ENCODE assay signal across 7 cellular contexts in the genomic region with DNA sequence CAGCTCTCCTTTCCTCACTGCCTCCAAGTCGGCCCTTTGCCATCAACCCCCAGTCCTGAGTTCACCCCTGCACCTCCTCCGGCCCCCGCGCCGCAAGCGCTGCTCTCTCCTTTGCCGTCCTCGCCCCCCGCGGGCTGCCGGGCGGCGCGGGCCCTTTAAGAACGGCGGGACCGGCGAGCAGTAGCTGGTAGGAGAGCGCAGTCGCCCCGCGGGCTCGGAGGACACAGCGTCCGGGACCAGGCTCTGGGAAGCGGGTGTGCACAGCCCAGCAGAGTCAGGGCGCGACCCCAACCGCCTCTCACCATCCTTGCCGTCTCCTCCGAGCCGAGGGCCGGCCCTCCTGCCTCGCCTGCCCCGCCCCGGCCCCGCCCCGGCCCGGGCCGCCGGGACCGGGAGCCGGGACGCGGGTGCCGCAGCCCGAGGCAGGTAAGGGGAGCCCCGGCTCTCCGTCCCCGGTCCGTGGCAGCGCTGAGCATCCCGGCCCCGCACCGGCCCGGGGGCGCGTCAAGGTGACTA. TPM values are rescaled to one million over a fixed set of nuclear protein-coding genes. Genes with fewer than 3 reads are reported as not detected.
A peak's percentile ranks its signal among the peaks of the same experiment; 100 is the strongest.
DNase-seq lines count a peak whose midpoint lies in the region; ATAC-seq and TF ChIP-seq lines count a peak whose summit lies in the region.

TSS of gene ABCG4 (plus strand) at position 198 of the 516 bp plus-strand sequence. CDS start 914 bp downstream, outside the sequence.

- peaks cover 0 to 13% of the 10 kb centered on the region in 2 experiments; a peak in 1 of 4 replicates for H3K4me1 ChIP-seq in SK-N-SH (ENCODE audit: control insufficient read depth in 1 of 2, insufficient read depth in 2 of 2, low read depth in 1 of 2, low read length in 1 of 2)
- H3K4me1 ChIP-seq in thyroid gland = peaks cover 6 to 13% of the 10 kb centered on the region in 2 donors

- no peaks in the 10 kb centered on the region for H3K36me3 ChIP-seq in H7 (replicated peaks; ENCODE audit: control insufficient read depth, insufficient read depth, low read length)
- H3K36me3 ChIP-seq in SK-N-SH (replicated peaks in 1 of 2; ENCODE audit: control insufficient read depth in 1 of 2, insufficient read depth in 2 of 2, low read length in 1 of 2) = no peaks in the 10 kb centered on the region
- H3K36me3 ChIP-seq in thyroid gland = no peaks in the 10 kb centered on the region

- H3K27ac ChIP-seq in SK-N-SH (ENCODE audit: low read depth in 2 of 2, low read length in 1 of 2) (no peak within 1 kb of the TSS), thyroid gland (no peak within 1 kb of the TSS)

- no peaks in the 10 kb centered on the region for H3K9me2 ChIP-seq in SK-N-SH

- CTCF ChIA-PET in SK-N-SH (lab: Yijun Ruan, JAX) = interaction anchor here (0.9 to 2.5 kb wide), 8 partner anchors 9 to 49 kb away, joined by 3 to 11 read pairs (median 5); partner anchors contain the start of genes C2CD2L and DPAGT1

- H3K27ac Mint-ChIP-seq in memory B cell = no peak within 1 kb of the TSS

- H3K4me2 ChIP-seq in SK-N-SH = peak within 1 kb of the TSS; percentile 91

- H4K20me1 ChIP-seq in SK-N-SH (ENCODE audit: insufficient read depth) = no peaks in the 10 kb centered on the region

- POLR2A ChIA-PET in SK-N-SH (lab: Yijun Ruan, JAX) = interaction anchor here (1.0 kb wide), 1 partner anchor 8 kb away, joined by 3 read pairs; no protein-coding TSS in a partner anchor

- no peak for TF ChIP-seq RAD21 in SK-N-SH (IDR thresholded peaks at IDR 0.05; ENCODE audit: low read length)

- intact Hi-C loops in thyroid gland (cut with DNase I) = loop anchor here (5.0 kb wide), 1 partner anchor 48 kb away; no protein-coding TSS in a partner anchor

- no peaks in the 10 kb centered on the region for H3K9me3 Mint-ChIP-seq in memory B cell

- peak within 1 kb of the TSS; percentile 90 for H2AFZ ChIP-seq in SK-N-SH (ENCODE audit: low read depth)

- no peaks in the 10 kb centered on the region for H3F3A ChIP-seq in SK-N-SH (replicated peaks; ENCODE audit: insufficient read depth)

- no peaks in the 10 kb centered on the region for H3K79me2 ChIP-seq in SK-N-SH (ENCODE audit: insufficient read depth)

- H3K9me3 ChIP-seq in SK-N-SH (no peaks in the 10 kb centered on the region), thyroid gland (no peaks in the 10 kb centered on the region)

- peak within 1 kb of the TSS; percentile 66 for H3K4me3 Mint-ChIP-seq in memory B cell

- H3K36me3 Mint-ChIP-seq in memory B cell = no peaks in the 10 kb centered on the region

- H3K27me3 ChIP-seq in H7 (ENCODE audit: control insufficient read depth, insufficient read depth, low read length) (peaks cover 40% of the 10 kb centered on the region), SK-N-SH (ENCODE audit: insufficient read depth) (no peaks in the 10 kb centered on the region), thyroid gland (peaks cover 4% of the 10 kb centered on the region)

- no peak for TF ChIP-seq EP300 in SK-N-SH (IDR thresholded peaks at IDR 0.05; ENCODE audit: borderline replicate concordance in 1 of 2, low read depth in 1 of 2, low read length in 1 of 2)

- H3K27me3 Mint-ChIP-seq in memory B cell = peaks cover 30% of the 10 kb centered on the region

- WGBS in SK-N-SH (ENCODE audit: low lambda C conversion rate) = 1% methylated on average over 29 of the region's 58 CpGs
- 0 to 1% methylated on average over 24 to 26 of the region's 58 CpGs for WGBS in thyroid gland, 2 donors

- DNase-seq in H7 (peak; percentile 88), SK-N-SH (peak; percentile 82), choroid plexus epithelial cell (ENCODE audit: low read depth) (peak; percentile 9), memory B cell (ENCODE audit: low spot score in 2 of 2) (peak; percentile 7 to 38), thyroid gland (peak; percentile 24), NCI-H1092 treated with DMSO at 0.1 percent for 48 hours (lab: John Stamatoyannopoulos, UW) (no peak)

- TF ChIP-seq CTCF in SK-N-SH (IDR thresholded peaks at IDR 0.05) = no peak
- no peak for TF ChIP-seq CTCF in choroid plexus epithelial cell (conservative IDR thresholded peaks at IDR 0.05; ENCODE audit: low read depth, low read length)
- no peak for TF ChIP-seq CTCF in thyroid gland (IDR thresholded peaks at IDR 0.05)

- peaks cover 9% of the 10 kb centered on the region for H3K4me1 Mint-ChIP-seq in memory B cell

- TF ChIP-seq POLR2A in thyroid gland (IDR thresholded peaks at IDR 0.05) = no peak

- ATAC-seq in memory B cell (ENCODE audit: low read depth) (peak; percentile 40), GM18519 (IDR thresholded peaks at IDR 0.05; ENCODE audit: low FRiP score, unreplicated experiment) (no peak)

- H3K9ac ChIP-seq in SK-N-SH = peak within 1 kb of the TSS; percentile 49; the same call in 1 of the 2 replicates

- H3K4me3 ChIP-seq in H7 (ENCODE audit: insufficient read depth, low read depth, low read length) (peak within 1 kb of the TSS; percentile 69), SK-N-SH (ENCODE audit: low read depth in 2 of 2, low read length in 1 of 2) (peak within 1 kb of the TSS; percentile 67 to 73), choroid plexus epithelial cell (ENCODE audit: low read depth, low read length) (peak within 1 kb of the TSS; percentile 63), thyroid gland (replicated peaks in 1 of 3) (peak within 1 kb of the TSS; percentile 22 to 42 (median 32))

TF ChIP-seq in SK-N-SH, 30 proteins besides CTCF, POLR2A, EP300 and RAD21 (continues in another document):
- TF ChIP-seq TAF1 (IDR thresholded peaks at IDR 0.05; ENCODE audit: borderline replicate concordance, low read depth, low read length) = no peak
- TF ChIP-seq, protein P1, sequence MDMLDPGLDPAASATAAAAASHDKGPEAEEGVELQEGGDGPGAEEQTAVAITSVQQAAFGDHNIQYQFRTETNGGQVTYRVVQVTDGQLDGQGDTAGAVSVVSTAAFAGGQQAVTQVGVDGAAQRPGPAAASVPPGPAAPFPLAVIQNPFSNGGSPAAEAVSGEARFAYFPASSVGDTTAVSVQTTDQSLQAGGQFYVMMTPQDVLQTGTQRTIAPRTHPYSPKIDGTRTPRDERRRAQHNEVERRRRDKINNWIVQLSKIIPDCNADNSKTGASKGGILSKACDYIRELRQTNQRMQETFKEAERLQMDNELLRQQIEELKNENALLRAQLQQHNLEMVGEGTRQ (IDR thresholded peaks at IDR 0.05; ENCODE audit: borderline replicate concordance, low read depth, low read length) = no peak
- TF ChIP-seq TEAD4 (IDR thresholded peaks at IDR 0.05; ENCODE audit: borderline replicate concordance, insufficient read depth) = no peak
- no peak for TF ChIP-seq IRF3 (IDR thresholded peaks at IDR 0.05; ENCODE audit: low read depth, low read length)
- TF ChIP-seq, protein P2, sequence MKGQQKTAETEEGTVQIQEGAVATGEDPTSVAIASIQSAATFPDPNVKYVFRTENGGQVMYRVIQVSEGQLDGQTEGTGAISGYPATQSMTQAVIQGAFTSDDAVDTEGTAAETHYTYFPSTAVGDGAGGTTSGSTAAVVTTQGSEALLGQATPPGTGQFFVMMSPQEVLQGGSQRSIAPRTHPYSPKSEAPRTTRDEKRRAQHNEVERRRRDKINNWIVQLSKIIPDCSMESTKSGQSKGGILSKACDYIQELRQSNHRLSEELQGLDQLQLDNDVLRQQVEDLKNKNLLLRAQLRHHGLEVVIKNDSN (IDR thresholded peaks at IDR 0.05; ENCODE audit: borderline replicate concordance, low read depth) = no peak
- TF ChIP-seq GATA2 (CRISPR knock-in tag; IDR thresholded peaks at IDR 0.05) = no peak
- TF ChIP-seq, protein P3, sequence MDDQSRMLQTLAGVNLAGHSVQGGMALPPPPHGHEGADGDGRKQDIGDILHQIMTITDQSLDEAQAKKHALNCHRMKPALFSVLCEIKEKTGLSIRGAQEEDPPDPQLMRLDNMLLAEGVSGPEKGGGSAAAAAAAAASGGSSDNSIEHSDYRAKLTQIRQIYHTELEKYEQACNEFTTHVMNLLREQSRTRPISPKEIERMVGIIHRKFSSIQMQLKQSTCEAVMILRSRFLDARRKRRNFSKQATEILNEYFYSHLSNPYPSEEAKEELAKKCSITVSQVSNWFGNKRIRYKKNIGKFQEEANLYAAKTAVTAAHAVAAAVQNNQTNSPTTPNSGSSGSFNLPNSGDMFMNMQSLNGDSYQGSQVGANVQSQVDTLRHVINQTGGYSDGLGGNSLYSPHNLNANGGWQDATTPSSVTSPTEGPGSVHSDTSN (IDR thresholded peaks at IDR 0.05) = no peak
- no peak for TF ChIP-seq SIN3A (IDR thresholded peaks at IDR 0.05; ENCODE audit: borderline replicate concordance, low read depth, low read length)
- no peak for TF ChIP-seq MAX (IDR thresholded peaks at IDR 0.05; ENCODE audit: low read depth)
- TF ChIP-seq RCOR1 (IDR thresholded peaks at IDR 0.05; ENCODE audit: low read length) = no peak
- no peak for TF ChIP-seq FOXM1 (IDR thresholded peaks at IDR 0.05; ENCODE audit: low read depth)
- TF ChIP-seq MEF2A (IDR thresholded peaks at IDR 0.05; ENCODE audit: borderline replicate concordance, low read depth) = no peak
- TF ChIP-seq MXI1 (IDR thresholded peaks at IDR 0.05; ENCODE audit: low read depth, low read length) = no peak
- TF ChIP-seq FOXJ3 (CRISPR knock-in tag; IDR thresholded peaks at IDR 0.05) = no peak
- TF ChIP-seq CHD2 (IDR thresholded peaks at IDR 0.05; ENCODE audit: low read length, partially characterized antibody) = no peak

RNA-seq across cellular contexts. Expression of gene ABCG4, which starts in this region (rescaled TPM):
- 0.31 and 0.37 TPM in 2 replicates for total RNA-seq in H7 (2014; rRNA removed; shearing (Covaris generic))
- polyA plus RNA-seq in SK-N-SH (2012; rRNA removed) = 0.50 and 0.72 TPM in 2 replicates
- polyA plus RNA-seq in SK-N-SH (2012; cell fraction: cytosol; rRNA removed) = 0.27 and 0.38 TPM in 2 replicates
- polyA plus RNA-seq in SK-N-SH (2012; cell fraction: nucleus; rRNA removed) = 2.5 and 3.0 TPM in 2 replicates
- total RNA-seq in thyroid gland = 1 to 10 TPM in 2 of 4 donors, under 1 TPM in 2; 0.13 to 1.6 (median 0.82) TPM

Comparison
In these comparisons a context has a peak if more than half of its experiments do, and no peak if none do; other contexts are left out.
1. Peak in DNase-seq and H3K4me3 ChIP-seq in H7; RNA of the gene not detected or under 1 TPM.